In genomic region chr5:17088051-17088450, GRCh38 we compare ENCODE assay signal across 27 cellular contexts.
"Had no signal": no experiment of that assay in that cellular context is flagged by ENCODE, and none has a peak within 500 bp of the region (broad histone marks: within the 10 kb centered on the region; RNA-seq: fewer than 3 reads in every experiment).

No MANE protein-coding gene starts in this region.

- ATAC-seq: activated naive CD4-positive, alpha-beta T cell treated with anti-CD3 and anti-CD28 coated beads, Interleukin-2, amount 50 U/mL, for 72 hours; activated T-cell treated with anti-CD3 and anti-CD28 coated beads, Interleukin-2, amount 50 U/mL, for 72 hours; esophagus mucosa had no signal

- FAIRE-seq: astrocyte, bronchial epithelial cell, frontal cortex had no signal

- H3K27me3 ChIP-seq: brain microvascular endothelial cell, dorsolateral prefrontal cortex had no signal

- DNase-seq: activated CD4-positive, alpha-beta memory T cell treated with anti-CD3 and anti-CD28 coated beads, Interleukin-2, amount 10 ng/mL, durations not matched to agents 7 days and 5 days; activated CD4-positive, alpha-beta T cell treated with anti-CD3 and anti-CD28 coated beads for 1 hour; activated CD4-positive, alpha-beta T cell treated with anti-CD3 and anti-CD28 coated beads for 4 hours; activated CD4-positive, alpha-beta T cell treated with anti-CD3 and anti-CD28 coated beads, Interleukin-2, amount 10 ng/mL, durations not matched to agents 7 days and 5 days; activated CD4-positive, alpha-beta T cell treated with anti-CD3 and anti-CD28 coated beads, Interleukin-2, amount 50 U/mL, for 4 hours; activated CD8-positive, alpha-beta memory T cell treated with anti-CD3 and anti-CD28 coated beads, Interleukin-2, amount 50 U/mL, for 48 hours; activated gamma-delta T cell; activated naive CD4-positive, alpha-beta T cell; activated naive CD4-positive, alpha-beta T cell treated with anti-CD3 and anti-CD28 coated beads, Interleukin-2, amount 10 ng/mL, durations not matched to agents 7 days and 5 days; activated T-cell treated with anti-CD3 and anti-CD28 coated beads for 4 hours; activated T-cell treated with anti-CD3 and anti-CD28 coated beads, Interleukin-2, amount 50 U/mL, for 24 hours; activated T-cell treated with anti-CD3 and anti-CD28 coated beads, Interleukin-2, amount 50 U/mL, for 72 hours; amniotic stem cell; anterior cingulate cortex; brain microvascular endothelial cell; dorsolateral prefrontal cortex; effector memory CD4-positive, alpha-beta T cell; endodermal cell; foreskin fibroblast; head of caudate nucleus; T-helper 2 cell had no signal

- H3K36me3 ChIP-seq: brain microvascular endothelial cell had no signal

- H3K4me3 ChIP-seq: coronary artery, dorsolateral prefrontal cortex had no signal

- H3K27ac ChIP-seq: brain microvascular endothelial cell, coronary artery, dorsolateral prefrontal cortex had no signal
